Comparison of ENCODE assay signal across 25 cellular contexts in the genomic region with DNA sequence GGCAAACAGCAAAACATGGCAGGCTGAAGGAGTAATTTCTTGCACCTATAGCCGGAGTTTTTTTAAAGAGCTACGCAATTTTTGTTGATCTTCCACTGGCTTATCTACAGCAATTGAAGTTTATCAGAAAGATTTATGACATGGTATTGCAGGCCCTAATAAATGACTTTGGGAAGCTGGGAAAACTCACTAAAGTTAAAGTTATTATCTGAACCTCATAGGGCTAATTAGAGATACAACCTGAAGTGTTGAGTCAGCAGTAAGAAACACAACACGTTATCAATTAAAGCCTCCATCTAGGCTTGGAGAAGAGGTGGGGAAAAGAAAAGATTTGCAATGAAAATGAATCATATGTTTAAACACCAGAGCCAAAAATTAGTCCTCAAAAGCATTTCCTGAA.
"Had no signal": no experiment of that assay in that cellular context is flagged by ENCODE, and none has a peak within 500 bp of the region (broad histone marks: within the 10 kb centered on the region; RNA-seq: fewer than 3 reads in every experiment).

No MANE protein-coding gene starts in this region.

- H3K27me3 Mint-ChIP-seq: activated CD8-positive, alpha-beta T cell treated with anti-CD3 and anti-CD28 coated beads for 36 hours; activated naive CD4-positive, alpha-beta T cell treated with anti-CD3 and anti-CD28 coated beads, Interleukin-2, amount 10 ng/mL, durations not matched to agents 7 days and 5 days; activated naive CD8-positive, alpha-beta T cell treated with anti-CD3 and anti-CD28 coated beads for 36 hours had no signal

- H3K9ac ChIP-seq: SK-N-SH had no signal

- H3K27me3 ChIP-seq: brain microvascular endothelial cell, cardiac muscle cell had no signal

- H3K9me3 ChIP-seq: SK-N-SH had no signal

- H3K4me1 Mint-ChIP-seq: activated naive CD4-positive, alpha-beta T cell treated with anti-CD3 and anti-CD28 coated beads, Interleukin-2, amount 10 ng/mL, durations not matched to agents 7 days and 5 days; activated naive CD8-positive, alpha-beta T cell treated with anti-CD3 and anti-CD28 coated beads for 36 hours had no signal

- H3K9me3 Mint-ChIP-seq: activated naive CD4-positive, alpha-beta T cell treated with anti-CD3 and anti-CD28 coated beads, Interleukin-2, amount 10 ng/mL, durations not matched to agents 7 days and 5 days; activated T-cell treated with anti-CD3 and anti-CD28 coated beads, Interleukin-2, amount 50 U/mL, for 72 hours; activated T-helper 2 cell treated with anti-CD3 and anti-CD28 coated beads, Interferon-gamma antibody, Interleukin-2, Interleukin-4, amounts not matched to agents 10 μg/mL and 5 μg/mL and 100 μg/mL, durations not matched to agents 14 hours and 24 hours and 36 hours had no signal

- H3K27ac Mint-ChIP-seq: activated CD8-positive, alpha-beta T cell treated with anti-CD3 and anti-CD28 coated beads for 36 hours; activated naive CD4-positive, alpha-beta T cell treated with anti-CD3 and anti-CD28 coated beads, Interleukin-2, amount 10 ng/mL, durations not matched to agents 7 days and 5 days; activated naive CD8-positive, alpha-beta T cell treated with anti-CD3 and anti-CD28 coated beads for 36 hours; activated T-cell treated with anti-CD3 and anti-CD28 coated beads, Interleukin-2, amount 50 U/mL, for 72 hours; activated T-helper 2 cell treated with anti-CD3 and anti-CD28 coated beads, Interferon-gamma antibody, Interleukin-2, Interleukin-4, amounts not matched to agents 10 μg/mL and 5 μg/mL and 100 μg/mL, durations not matched to agents 14 hours and 24 hours and 36 hours had no signal

- H3K4me3 Mint-ChIP-seq: activated CD8-positive, alpha-beta T cell treated with anti-CD3 and anti-CD28 coated beads for 36 hours; activated naive CD4-positive, alpha-beta T cell treated with anti-CD3 and anti-CD28 coated beads, Interleukin-2, amount 10 ng/mL, durations not matched to agents 7 days and 5 days; activated naive CD8-positive, alpha-beta T cell treated with anti-CD3 and anti-CD28 coated beads for 36 hours; activated T-cell treated with anti-CD3 and anti-CD28 coated beads, Interleukin-2, amount 50 U/mL, for 72 hours had no signal

- H3K36me3 ChIP-seq: brain microvascular endothelial cell, cardiac muscle cell had no signal

- ATAC-seq: activated CD8-positive, alpha-beta T cell treated with anti-CD3 and anti-CD28 coated beads for 36 hours; activated T-cell treated with anti-CD3 and anti-CD28 coated beads, Interleukin-2, amount 50 U/mL, for 72 hours; Panc1; Right ventricle myocardium inferior had no signal

- H3K36me3 Mint-ChIP-seq: activated naive CD4-positive, alpha-beta T cell treated with anti-CD3 and anti-CD28 coated beads, Interleukin-2, amount 10 ng/mL, durations not matched to agents 7 days and 5 days; activated naive CD8-positive, alpha-beta T cell treated with anti-CD3 and anti-CD28 coated beads for 36 hours had no signal

- H3K4me3 ChIP-seq: cardiac muscle cell had no signal

- H3K27ac ChIP-seq: brain microvascular endothelial cell, cardiac muscle cell, VCaP had no signal

- DNase-seq: activated CD4-positive, CD25-positive, alpha-beta regulatory T cell; activated CD8-positive, alpha-beta memory T cell treated with anti-CD3 and anti-CD28 coated beads, Interleukin-2, amount 50 U/mL, for 4 hours; activated CD8-positive, alpha-beta T cell treated with anti-CD3 and anti-CD28 coated beads for 36 hours; activated gamma-delta T cell treated with Interleukin-2 at 50 U/mL for 16 hours; activated naive CD4-positive, alpha-beta T cell treated with anti-CD3 and anti-CD28 coated beads, Interleukin-2, amount 10 ng/mL, durations not matched to agents 7 days and 5 days; activated naive CD8-positive, alpha-beta T cell treated with anti-CD3 and anti-CD28 coated beads for 36 hours; activated T-cell treated with anti-CD3 and anti-CD28 coated beads, Interleukin-2, amount 50 U/mL, for 72 hours; brain microvascular endothelial cell; cerebellar nuclear complex; NCI-H1092; NCI-H1417; NCI-H1930; NCI-H2171; NCI-H226; NCI-H526 treated with DMSO at 0.1 percent for 48 hours; NCI-H82; OCI-M1; RPMI8226; SK-N-SH; T-helper 1 cell had no signal

- H3K4me2 ChIP-seq: SK-N-SH had no signal
